ENCODE assay signal across 12 cellular contexts in genomic region chr1:149608473-149608872, GRCh38. TPM values are rescaled to one million over a fixed set of nuclear protein-coding genes. Genes with fewer than 3 reads are reported as not detected.
DNase-seq lines count a peak whose midpoint lies in the region; ATAC-seq and TF ChIP-seq lines count a peak whose summit lies in the region.
"Not testable (repeated sequence)": the region's sequence is repeated elsewhere in the genome, so short reads cannot be mapped to it uniquely, and the experiment has no call there.
"Had no signal": no experiment of that assay in that cellular context is flagged by ENCODE, and none has a peak within 500 bp of the region (broad histone marks: within the 10 kb centered on the region; RNA-seq: fewer than 3 reads in every experiment).

No MANE protein-coding gene starts in this region.

- not testable (repeated sequence) for H4K20me1 ChIP-seq in DND-41 (ENCODE audit: insufficient read depth, low read length); hepatocyte (ENCODE audit: insufficient read depth, poor library complexity, severe bottlenecking); neural progenitor cell (ENCODE audit: low read depth)

- H3K36me3 ChIP-seq in DND-41 (ENCODE audit: insufficient read depth, low read length); KOPT-K1 (ENCODE audit: insufficient read depth, low read length); ectodermal cell (ENCODE audit: control insufficient read depth, insufficient read depth, low read length); hepatocyte (replicated peaks; ENCODE audit: insufficient read depth, low read depth); neural progenitor cell; upper lobe of right lung: not testable (repeated sequence)

- H3K79me2 ChIP-seq in DND-41 (ENCODE audit: insufficient read depth, low read length); hepatocyte; neural progenitor cell (ENCODE audit: low read depth): not testable (repeated sequence)

- not testable (repeated sequence) for H3K27me3 Mint-ChIP-seq in activated CD4-positive, alpha-beta T cell treated with anti-CD3 and anti-CD28 coated beads for 36 hours; neural progenitor cell (ENCODE audit: insufficient read depth, low read depth)

- H3K27ac Mint-ChIP-seq in activated CD4-positive, alpha-beta T cell treated with anti-CD3 and anti-CD28 coated beads for 36 hours; neural progenitor cell: not testable (repeated sequence)

- not testable (repeated sequence) for H3K9me3 ChIP-seq in DND-41 (ENCODE audit: insufficient read depth, low read length, severe bottlenecking); KOPT-K1 (ENCODE audit: insufficient read depth, low read length, poor library complexity, severe bottlenecking); ectodermal cell (ENCODE audit: control insufficient read depth, low read length); hepatocyte (ENCODE audit: low read depth); neural progenitor cell (ENCODE audit: low read depth); upper lobe of right lung

- not testable (repeated sequence) for TF ChIP-seq CTCF in DND-41 (IDR thresholded peaks at IDR 0.05; ENCODE audit: borderline replicate concordance, extremely low read depth, low read length, poor library complexity, severe bottlenecking); hepatocyte (IDR thresholded peaks at IDR 0.05; ENCODE audit: poor library complexity); neural progenitor cell (IDR thresholded peaks at IDR 0.05); upper lobe of right lung (IDR thresholded peaks at IDR 0.05)

- H3K9ac ChIP-seq in DND-41 (ENCODE audit: low read depth, low read length) = peak overlapping the region; percentile 46
- H3K9ac ChIP-seq in neural progenitor cell = not testable (repeated sequence)

- not testable (repeated sequence) for H2AFZ ChIP-seq in DND-41 (ENCODE audit: low read depth, low read length); hepatocyte; neural progenitor cell (replicated peaks)

- not testable (repeated sequence) for ATAC-seq in DND-41 (ENCODE audit: insufficient read depth, low read depth); activated CD4-positive, alpha-beta T cell treated with anti-CD3 and anti-CD28 coated beads for 36 hours; upper lobe of right lung

- not testable (repeated sequence) for H3K4me1 Mint-ChIP-seq in activated CD4-positive, alpha-beta T cell treated with anti-CD3 and anti-CD28 coated beads for 36 hours; neural progenitor cell

- not testable (repeated sequence) for H3K36me3 Mint-ChIP-seq in activated CD4-positive, alpha-beta T cell treated with anti-CD3 and anti-CD28 coated beads for 36 hours (ENCODE audit: low read depth); neural progenitor cell

- CTCF ChIA-PET in activated CD4-positive, alpha-beta T cell treated with anti-CD3 and anti-CD28 coated beads for 36 hours (lab: Charles Lee) = not testable (repeated sequence)

- H3K4me2 ChIP-seq in DND-41 (ENCODE audit: insufficient read depth, low read length) = peak overlapping the region; percentile 59
- peak overlapping the region; percentile 66 for H3K4me2 ChIP-seq in hepatocyte
- H3K4me2 ChIP-seq in neural progenitor cell = not testable (repeated sequence)

- not testable (repeated sequence) for H3K4me3 Mint-ChIP-seq in activated CD4-positive, alpha-beta T cell treated with anti-CD3 and anti-CD28 coated beads for 36 hours; neural progenitor cell

- POLR2A ChIA-PET in activated CD4-positive, alpha-beta T cell treated with anti-CD3 and anti-CD28 coated beads for 36 hours (lab: Charles Lee) = not testable (repeated sequence)

- H3K27me3 ChIP-seq in DND-41 (ENCODE audit: insufficient read depth, low read length, poor library complexity); ectodermal cell (ENCODE audit: control insufficient read depth, insufficient read depth, low read length, poor library complexity, severe bottlenecking); hepatocyte; neural progenitor cell; upper lobe of right lung: not testable (repeated sequence)

- not testable (repeated sequence) for H3K9me3 Mint-ChIP-seq in activated CD4-positive, alpha-beta T cell treated with anti-CD3 and anti-CD28 coated beads for 36 hours (ENCODE audit: low read depth); neural progenitor cell

- WGBS in ectodermal cell, 2 experiments = no CpG with 5 or more reads among the region's 12 CpGs
- WGBS in hepatocyte (ENCODE audit: low lambda C conversion rate, missing lambda C conversion rate) = 3% methylated on average over 5 of the region's 12 CpGs

- H3K4me3 ChIP-seq in DND-41 (ENCODE audit: low read depth in 1 of 2, low read length in 2 of 2) (peak overlapping the region in 1 of 2 experiments; percentile 54; a peak in 2 of 4 replicates), ectodermal cell (ENCODE audit: insufficient read depth, low read depth, low read length) (peak overlapping the region; percentile 18), neural progenitor cell (peak overlapping the region; percentile 43), upper lobe of right lung (peak overlapping the region; percentile 31)
- not testable (repeated sequence) for H3K4me3 ChIP-seq in hepatocyte

- H3K27ac ChIP-seq in DND-41 (ENCODE audit: low read length) (peak overlapping the region; percentile 71), KOPT-K1 (ENCODE audit: low read depth, low read length, poor library complexity, severe bottlenecking) (peak overlapping the region; percentile 50), hepatocyte (peak overlapping the region; percentile 87)
- H3K27ac ChIP-seq in ectodermal cell (ENCODE audit: insufficient read depth, low read depth, low read length, poor library complexity, severe bottlenecking); neural progenitor cell; upper lobe of right lung: not testable (repeated sequence)

- peaks cover 10% of the 10 kb centered on the region for H3K4me1 ChIP-seq in DND-41 (ENCODE audit: insufficient read depth, low read length)
- not testable (repeated sequence) for H3K4me1 ChIP-seq in ectodermal cell (ENCODE audit: control insufficient read depth, insufficient read depth, low read length); hepatocyte (ENCODE audit: insufficient read depth); neural progenitor cell; upper lobe of right lung

- DNase-seq in DND-41 (peak; percentile 18), activated gamma-delta T cell treated with Interleukin-2 at 50 U/mL for 16 hours (peak; percentile 24)
- DNase-seq in activated CD4-positive, alpha-beta T cell treated with anti-CD3 and anti-CD28 coated beads for 36 hours = peak; percentile 30
- DNase-seq in hepatocyte (ENCODE audit: low spot score); neural progenitor cell (ENCODE audit: low spot score); upper lobe of right lung: not testable (repeated sequence)

- H3F3A ChIP-seq in neural progenitor cell (ENCODE audit: low read depth) = not testable (repeated sequence)

- H3K9me2 ChIP-seq in hepatocyte (replicated peaks; ENCODE audit: insufficient read depth) = not testable (repeated sequence)

- intact Hi-C loops in activated CD4-positive, alpha-beta T cell treated with anti-CD3 and anti-CD28 coated beads for 36 hours (cut with DNase I, micrococcal nuclease); upper lobe of right lung (cut with DNase I): not testable (repeated sequence)

RNA-seq across cellular contexts. Expression of gene PPIAL4C, which starts 24.8 kb away (rescaled TPM):
- total RNA-seq in activated CD4-positive, alpha-beta T cell treated with anti-CD3 and anti-CD28 coated beads for 36 hours = not detected
- not detected for polyA plus RNA-seq in ectodermal cell (2013, experiment 1 of 4)
- polyA plus RNA-seq in ectodermal cell (2013, experiment 2 of 4) = not detected
- polyA plus RNA-seq in ectodermal cell (2013, experiment 3 of 4) = not detected
- not detected for polyA plus RNA-seq in ectodermal cell (2013, experiment 4 of 4)
- total RNA-seq in hepatocyte = not detected in 2 replicates
- polyA plus RNA-seq in hepatocyte = not detected in 2 replicates
- 0.73 TPM in 1 of 2 replicates, not detected in the other for total RNA-seq in neural progenitor cell (ENCODE audit: low replicate concordance)
- 1.5 TPM for total RNA-seq in upper lobe of right lung
- total RNA-seq: G401, MCF 10A, urinary bladder had no signal
- polyA plus RNA-seq: H1, urinary bladder had no signal
